ENCODE assay signal across 39 cellular contexts in the genomic region with DNA sequence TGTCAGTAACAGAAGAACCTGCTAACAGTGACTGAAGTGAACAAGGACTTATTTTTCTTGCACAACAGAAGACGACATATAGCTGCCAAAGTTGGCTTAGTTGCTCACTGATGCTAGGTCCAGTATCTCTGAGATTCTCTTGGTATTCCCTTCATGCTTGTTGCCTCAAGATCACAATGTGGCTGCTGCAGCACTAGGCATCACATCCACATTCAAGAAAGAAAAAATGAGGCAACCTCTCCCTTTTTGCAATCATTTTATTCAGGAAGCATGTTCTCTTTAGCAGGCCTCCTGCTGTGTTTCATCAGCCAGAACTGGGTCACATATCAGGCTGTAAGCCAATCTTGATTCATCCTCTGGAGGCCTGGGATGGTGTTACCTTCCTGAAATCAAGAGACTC. TPM values are rescaled to one million over a fixed set of nuclear protein-coding genes. Genes with fewer than 3 reads are reported as not detected.
"Had no signal": no experiment of that assay in that cellular context is flagged by ENCODE, and none has a peak within 500 bp of the region (broad histone marks: within the 10 kb centered on the region; RNA-seq: fewer than 3 reads in every experiment).

No MANE protein-coding gene starts in this region.

- DNase-seq: activated effector memory CD4-positive, alpha-beta T cell treated with anti-CD3 and anti-CD28 coated beads, Interleukin-2, amount 50 U/mL, for 16 hours; activated effector memory CD4-positive, alpha-beta T cell treated with Interleukin-2 at 50 U/mL for 16 hours; activated gamma-delta T cell; activated gamma-delta T cell treated with Interleukin-2 at 50 U/mL for 16 hours; activated naive CD4-positive, alpha-beta T cell; activated naive CD4-positive, alpha-beta T cell treated with anti-CD3 and anti-CD28 coated beads for 36 hours; activated naive CD4-positive, alpha-beta T cell treated with anti-CD3 and anti-CD28 coated beads, Interleukin-2, amount 10 ng/mL, durations not matched to agents 7 days and 5 days; activated naive CD4-positive, alpha-beta T cell treated with anti-CD3 and anti-CD28 coated beads, Interleukin-2, amount 50 U/mL, for 16 hours; activated naive CD4-positive, alpha-beta T cell treated with Interleukin-2 at 50 U/mL for 16 hours; activated naive CD8-positive, alpha-beta T cell treated with anti-CD3 and anti-CD28 coated beads for 36 hours; activated naive CD8-positive, alpha-beta T cell treated with anti-CD3 and anti-CD28 coated beads, Interleukin-2, amount 10 ng/mL, durations not matched to agents 7 days and 5 days; activated naive CD8-positive, alpha-beta T cell treated with anti-CD3 and anti-CD28 coated beads, Interleukin-2, amount 50 U/mL, for 24 hours; activated T-cell treated with anti-CD3 and anti-CD28 coated beads, Interleukin-2, amount 50 U/mL, for 1 hour; activated T-cell treated with anti-CD3 and anti-CD28 coated beads, Interleukin-2, amount 50 U/mL, for 24 hours; activated T-cell treated with anti-CD3 and anti-CD28 coated beads, Interleukin-2, amount 50 U/mL, for 4 hours; activated T-cell treated with anti-CD3 and anti-CD28 coated beads, Interleukin-2, amount 50 U/mL, for 48 hours; activated T-cell treated with anti-CD3 and anti-CD28 coated beads, Interleukin-2, amount 50 U/mL, for 72 hours; adrenal gland; amniotic stem cell; amygdala; anterior cingulate cortex; brain microvascular endothelial cell; caudate nucleus; central memory CD4-positive, alpha-beta T cell; cerebellar nuclear complex had no signal

- H3K4me3 ChIP-seq: adrenal gland, ascending aorta, breast epithelium, cardiac muscle cell had no signal

- FAIRE-seq: astrocyte, bronchial epithelial cell, colon had no signal

- H3K9me3 ChIP-seq: adrenal gland, ascending aorta, breast epithelium had no signal

- H3K27me3 ChIP-seq: adrenal gland, ascending aorta, brain microvascular endothelial cell, breast epithelium, cardiac muscle cell had no signal

- H3K36me3 Mint-ChIP-seq: activated naive CD4-positive, alpha-beta T cell treated with anti-CD3 and anti-CD28 coated beads, Interleukin-2, amount 10 ng/mL, durations not matched to agents 7 days and 5 days; activated naive CD4-positive, alpha-beta T cell treated with anti-CD3 and anti-CD28 coated beads, Interleukin-2, amount 50 U/mL, for 24 hours; activated naive CD4-positive, alpha-beta T cell treated with anti-CD3 and anti-CD28 coated beads, Interleukin-2, amount 50 U/mL, for 72 hours; activated naive CD8-positive, alpha-beta T cell; activated naive CD8-positive, alpha-beta T cell treated with anti-CD3 and anti-CD28 coated beads for 36 hours; activated naive CD8-positive, alpha-beta T cell treated with anti-CD3 and anti-CD28 coated beads, Interleukin-2, amount 10 ng/mL, durations not matched to agents 7 days and 5 days; brain had no signal

- H3K27ac ChIP-seq: adrenal gland, ascending aorta, brain microvascular endothelial cell, breast epithelium, cardiac muscle cell had no signal

- H3K4me1 ChIP-seq: adrenal gland, ascending aorta, breast epithelium had no signal

- H3K4me1 Mint-ChIP-seq: activated naive CD4-positive, alpha-beta T cell treated with anti-CD3 and anti-CD28 coated beads, Interleukin-2, amount 10 ng/mL, durations not matched to agents 7 days and 5 days; activated naive CD4-positive, alpha-beta T cell treated with anti-CD3 and anti-CD28 coated beads, Interleukin-2, amount 50 U/mL, for 24 hours; activated naive CD8-positive, alpha-beta T cell treated with anti-CD3 and anti-CD28 coated beads for 36 hours; activated naive CD8-positive, alpha-beta T cell treated with anti-CD3 and anti-CD28 coated beads, Interleukin-2, amount 10 ng/mL, durations not matched to agents 7 days and 5 days; activated naive CD8-positive, alpha-beta T cell treated with anti-CD3 and anti-CD28 coated beads, Interleukin-2, amount 50 U/mL, for 24 hours; activated T-helper 17 cell treated with anti-CD3 and anti-CD28 coated beads, Interleukin-2, amount 50 U/mL, for 72 hours; central memory CD8-positive, alpha-beta T cell had no signal

- H3K27me3 Mint-ChIP-seq: activated naive CD4-positive, alpha-beta T cell treated with anti-CD3 and anti-CD28 coated beads, Interleukin-2, amount 10 ng/mL, durations not matched to agents 7 days and 5 days; brain had no signal

- H3K36me3 ChIP-seq: adrenal gland, ascending aorta, brain microvascular endothelial cell, breast epithelium, cardiac muscle cell had no signal

- ATAC-seq: activated naive CD4-positive, alpha-beta T cell treated with anti-CD3 and anti-CD28 coated beads, Interleukin-2, amount 50 U/mL, for 72 hours; activated naive CD8-positive, alpha-beta T cell treated with anti-CD3 and anti-CD28 coated beads, Interleukin-2, amount 50 U/mL, for 24 hours; activated T-cell treated with anti-CD3 and anti-CD28 coated beads, Interleukin-2, amount 50 U/mL, for 4 hours; activated T-cell treated with anti-CD3 and anti-CD28 coated beads, Interleukin-2, amount 50 U/mL, for 72 hours; activated T-helper 17 cell treated with anti-CD3 and anti-CD28 coated beads, Interleukin-2, amount 50 U/mL, for 72 hours had no signal

- H3K4me3 Mint-ChIP-seq: activated naive CD4-positive, alpha-beta T cell treated with anti-CD3 and anti-CD28 coated beads for 36 hours; activated naive CD4-positive, alpha-beta T cell treated with anti-CD3 and anti-CD28 coated beads, Interleukin-2, amount 10 ng/mL, durations not matched to agents 7 days and 5 days; activated naive CD4-positive, alpha-beta T cell treated with anti-CD3 and anti-CD28 coated beads, Interleukin-2, amount 50 U/mL, for 24 hours; activated naive CD8-positive, alpha-beta T cell; activated naive CD8-positive, alpha-beta T cell treated with anti-CD3 and anti-CD28 coated beads for 36 hours; activated naive CD8-positive, alpha-beta T cell treated with anti-CD3 and anti-CD28 coated beads, Interleukin-2, amount 10 ng/mL, durations not matched to agents 7 days and 5 days; activated naive CD8-positive, alpha-beta T cell treated with anti-CD3 and anti-CD28 coated beads, Interleukin-2, amount 50 U/mL, for 24 hours; activated T-cell treated with anti-CD3 and anti-CD28 coated beads, Interleukin-2, amount 50 U/mL, for 24 hours; activated T-cell treated with anti-CD3 and anti-CD28 coated beads, Interleukin-2, amount 50 U/mL, for 4 hours; activated T-cell treated with anti-CD3 and anti-CD28 coated beads, Interleukin-2, amount 50 U/mL, for 72 hours; activated T-helper 1 cell treated with anti-CD3 and anti-CD28 coated beads, Interleukin-12 subunit alpha, Interleukin-12 subunit beta, Interleukin-2, Interleukin-4 antibody, amounts not matched to agents 30 ng/mL and 10 ng/mL and 1 ng/mL, durations not matched to agents 14 hours and 24 hours and 36 hours; activated T-helper 17 cell treated with anti-CD3 and anti-CD28 coated beads, Interleukin-2, amount 50 U/mL, for 72 hours; brain; central memory CD8-positive, alpha-beta T cell had no signal

- H3K27ac Mint-ChIP-seq: activated naive CD4-positive, alpha-beta T cell treated with anti-CD3 and anti-CD28 coated beads for 36 hours; activated naive CD4-positive, alpha-beta T cell treated with anti-CD3 and anti-CD28 coated beads, Interleukin-2, amount 10 ng/mL, durations not matched to agents 7 days and 5 days; activated naive CD4-positive, alpha-beta T cell treated with anti-CD3 and anti-CD28 coated beads, Interleukin-2, amount 50 U/mL, for 24 hours; activated naive CD4-positive, alpha-beta T cell treated with anti-CD3 and anti-CD28 coated beads, Interleukin-2, amount 50 U/mL, for 72 hours; activated naive CD8-positive, alpha-beta T cell; activated naive CD8-positive, alpha-beta T cell treated with anti-CD3 and anti-CD28 coated beads for 36 hours; activated naive CD8-positive, alpha-beta T cell treated with anti-CD3 and anti-CD28 coated beads, Interleukin-2, amount 10 ng/mL, durations not matched to agents 7 days and 5 days; activated naive CD8-positive, alpha-beta T cell treated with anti-CD3 and anti-CD28 coated beads, Interleukin-2, amount 50 U/mL, for 24 hours; activated T-cell treated with anti-CD3 and anti-CD28 coated beads, Interleukin-2, amount 50 U/mL, for 24 hours; activated T-cell treated with anti-CD3 and anti-CD28 coated beads, Interleukin-2, amount 50 U/mL, for 72 hours; activated T-helper 1 cell treated with anti-CD3 and anti-CD28 coated beads, Interleukin-12 subunit alpha, Interleukin-12 subunit beta, Interleukin-2, Interleukin-4 antibody, amounts not matched to agents 30 ng/mL and 10 ng/mL and 1 ng/mL, durations not matched to agents 14 hours and 24 hours and 36 hours; activated T-helper 17 cell treated with anti-CD3 and anti-CD28 coated beads, Interleukin-2, amount 50 U/mL, for 72 hours; activated T-helper 2 cell treated with anti-CD3 and anti-CD28 coated beads, Interferon-gamma antibody, Interleukin-2, Interleukin-4, amounts not matched to agents 10 μg/mL and 5 μg/mL and 100 μg/mL, durations not matched to agents 14 hours and 24 hours and 36 hours; brain had no signal

- H3K9me3 Mint-ChIP-seq: activated naive CD4-positive, alpha-beta T cell treated with anti-CD3 and anti-CD28 coated beads for 36 hours; activated naive CD4-positive, alpha-beta T cell treated with anti-CD3 and anti-CD28 coated beads, Interleukin-2, amount 10 ng/mL, durations not matched to agents 7 days and 5 days; activated naive CD4-positive, alpha-beta T cell treated with anti-CD3 and anti-CD28 coated beads, Interleukin-2, amount 50 U/mL, for 24 hours; activated naive CD8-positive, alpha-beta T cell treated with anti-CD3 and anti-CD28 coated beads, Interleukin-2, amount 50 U/mL, for 24 hours; activated T-cell treated with anti-CD3 and anti-CD28 coated beads, Interleukin-2, amount 50 U/mL, for 24 hours; activated T-helper 1 cell treated with anti-CD3 and anti-CD28 coated beads, Interleukin-12 subunit alpha, Interleukin-12 subunit beta, Interleukin-2, Interleukin-4 antibody, amounts not matched to agents 30 ng/mL and 10 ng/mL and 1 ng/mL, durations not matched to agents 14 hours and 24 hours and 36 hours; activated T-helper 17 cell treated with anti-CD3 and anti-CD28 coated beads, Interleukin-2, amount 50 U/mL, for 72 hours; activated T-helper 2 cell treated with anti-CD3 and anti-CD28 coated beads, Interferon-gamma antibody, Interleukin-2, Interleukin-4, amounts not matched to agents 10 μg/mL and 5 μg/mL and 100 μg/mL, durations not matched to agents 14 hours and 24 hours and 36 hours; central memory CD8-positive, alpha-beta T cell had no signal

RNA-seq across cellular contexts. Expression of gene MAPK4, which starts 11.7 kb away (rescaled TPM):
- total RNA-seq: activated naive CD4-positive, alpha-beta T cell treated with anti-CD3 and anti-CD28 coated beads for 36 hours; activated naive CD4-positive, alpha-beta T cell treated with anti-CD3 and anti-CD28 coated beads, Interleukin-2, amount 50 U/mL, for 72 hours; activated naive CD8-positive, alpha-beta T cell treated with anti-CD3 and anti-CD28 coated beads for 36 hours; activated naive CD8-positive, alpha-beta T cell treated with anti-CD3 and anti-CD28 coated beads, Interleukin-2, amount 10 ng/mL, durations not matched to agents 7 days and 5 days; activated T-cell treated with anti-CD3 and anti-CD28 coated beads, Interleukin-2, amount 50 U/mL, for 4 hours; activated T-cell treated with anti-CD3 and anti-CD28 coated beads, Interleukin-2, amount 50 U/mL, for 72 hours; activated T-helper 1 cell treated with anti-CD3 and anti-CD28 coated beads, Interleukin-12 subunit alpha, Interleukin-12 subunit beta, Interleukin-2, Interleukin-4 antibody, amounts not matched to agents 30 ng/mL and 10 ng/mL and 1 ng/mL, durations not matched to agents 14 hours and 24 hours and 36 hours; activated T-helper 17 cell treated with anti-CD3 and anti-CD28 coated beads, Interleukin-2, amount 50 U/mL, for 72 hours; activated T-helper 2 cell treated with anti-CD3 and anti-CD28 coated beads, Interferon-gamma antibody, Interleukin-2, Interleukin-4, amounts not matched to agents 10 μg/mL and 5 μg/mL and 100 μg/mL, durations not matched to agents 14 hours and 24 hours and 36 hours; bronchial epithelial cell had no signal
